8 cellular contexts compared by ENCODE assay signal in genomic region chr7:124784879-124785818, GRCh38. TPM values are rescaled to one million over a fixed set of nuclear protein-coding genes. Genes with fewer than 3 reads are reported as not detected.
DNase-seq lines count a peak whose midpoint lies in the region; ATAC-seq and TF ChIP-seq lines count a peak whose summit lies in the region.

No MANE protein-coding gene starts in this region.

- H3K4me3 ChIP-seq in heart right ventricle: no peak overlapping the region

- DNase-seq in AG20443 (ENCODE audit: low spot score): peak; percentile 77
- DNase-seq in NCI-H2171 treated with DMSO at 0.1 percent for 48 hours (lab: John Stamatoyannopoulos, UW): peak; percentile 82
- peak; percentile 60 for DNase-seq in WTC11 (ENCODE audit: low spot score)
- DNase-seq in heart right ventricle: no peak
- peak; percentile 57 for DNase-seq in sciatic nerve (ENCODE audit: low spot score)
- DNase-seq in activated T-helper 1 cell treated with anti-CD3 and anti-CD28 coated beads, Interleukin-12 subunit alpha, Interleukin-12 subunit beta, Interleukin-2, Interleukin-4 antibody, amounts not matched to agents 30 ng/mL and 10 ng/mL and 1 ng/mL, durations not matched to agents 14 hours and 24 hours and 36 hours (ENCODE audit: low spot score): no peak

- no peaks in the 10 kb centered on the region for H3K36me3 ChIP-seq in heart right ventricle

- peaks cover 3% of the 10 kb centered on the region; the same call in 1 of the 2 replicates for H3K36me3 Mint-ChIP-seq in WTC11
- H3K36me3 Mint-ChIP-seq in activated T-helper 1 cell treated with anti-CD3 and anti-CD28 coated beads, Interleukin-12 subunit alpha, Interleukin-12 subunit beta, Interleukin-2, Interleukin-4 antibody, amounts not matched to agents 30 ng/mL and 10 ng/mL and 1 ng/mL, durations not matched to agents 14 hours and 24 hours and 36 hours (ENCODE audit: low read depth): no peaks in the 10 kb centered on the region

- POLR2A ChIA-PET in WTC11 (lab: Charles Lee): interaction anchor here (0.8 kb wide), 1 partner anchor 19 kb away, joined by 3 read pairs; the partner anchor contains the start of gene GPR37

- peaks cover 31% of the 10 kb centered on the region for H3K4me1 Mint-ChIP-seq in WTC11
- no peaks in the 10 kb centered on the region for H3K4me1 Mint-ChIP-seq in activated T-helper 1 cell treated with anti-CD3 and anti-CD28 coated beads, Interleukin-12 subunit alpha, Interleukin-12 subunit beta, Interleukin-2, Interleukin-4 antibody, amounts not matched to agents 30 ng/mL and 10 ng/mL and 1 ng/mL, durations not matched to agents 14 hours and 24 hours and 36 hours (ENCODE audit: low read depth)

- peaks cover 9% of the 10 kb centered on the region for H3K9me3 Mint-ChIP-seq in WTC11
- no peaks in the 10 kb centered on the region for H3K9me3 Mint-ChIP-seq in activated T-helper 1 cell treated with anti-CD3 and anti-CD28 coated beads, Interleukin-12 subunit alpha, Interleukin-12 subunit beta, Interleukin-2, Interleukin-4 antibody, amounts not matched to agents 30 ng/mL and 10 ng/mL and 1 ng/mL, durations not matched to agents 14 hours and 24 hours and 36 hours

- H3K27me3 Mint-ChIP-seq in WTC11 (ENCODE audit: low read depth): no peaks in the 10 kb centered on the region
- H3K27me3 Mint-ChIP-seq in activated T-helper 1 cell treated with anti-CD3 and anti-CD28 coated beads, Interleukin-12 subunit alpha, Interleukin-12 subunit beta, Interleukin-2, Interleukin-4 antibody, amounts not matched to agents 30 ng/mL and 10 ng/mL and 1 ng/mL, durations not matched to agents 14 hours and 24 hours and 36 hours (ENCODE audit: insufficient read depth): peaks cover 7% of the 10 kb centered on the region

- H3K27me3 ChIP-seq in heart right ventricle: peaks cover 0 to 10% (median 0%) of the 10 kb centered on the region in 7 donors

- ATAC-seq in GM18520 (IDR thresholded peaks at IDR 0.05; ENCODE audit: unreplicated experiment) (peak; percentile 66), HG03108 (IDR thresholded peaks at IDR 0.05; ENCODE audit: unreplicated experiment) (peak; percentile 70), WTC11 (peak; percentile 91), heart right ventricle (peak in 5 of 8 donors; percentile 28 to 82 (median 44)), sciatic nerve (peak; percentile 67)

- no peak overlapping the region for H3K27ac Mint-ChIP-seq in WTC11
- no peak overlapping the region for H3K27ac Mint-ChIP-seq in activated T-helper 1 cell treated with anti-CD3 and anti-CD28 coated beads, Interleukin-12 subunit alpha, Interleukin-12 subunit beta, Interleukin-2, Interleukin-4 antibody, amounts not matched to agents 30 ng/mL and 10 ng/mL and 1 ng/mL, durations not matched to agents 14 hours and 24 hours and 36 hours

- TF ChIP-seq CTCF in WTC11 (IDR thresholded peaks at IDR 0.05): peak; percentile 70
- peak; percentile 14 to 71 (median 63) for TF ChIP-seq CTCF in heart right ventricle (IDR thresholded peaks at IDR 0.05)

- H3K27ac ChIP-seq in heart right ventricle: no peak overlapping the region

- H3K4me3 Mint-ChIP-seq in WTC11: no peak overlapping the region
- no peak overlapping the region for H3K4me3 Mint-ChIP-seq in activated T-helper 1 cell treated with anti-CD3 and anti-CD28 coated beads, Interleukin-12 subunit alpha, Interleukin-12 subunit beta, Interleukin-2, Interleukin-4 antibody, amounts not matched to agents 30 ng/mL and 10 ng/mL and 1 ng/mL, durations not matched to agents 14 hours and 24 hours and 36 hours

- H3K9me3 ChIP-seq in heart right ventricle: no peaks in the 10 kb centered on the region

- no peaks in the 10 kb centered on the region for H3K4me1 ChIP-seq in heart right ventricle

- whole genome bisulfite sequencing in heart right ventricle, 2 donors: 44% methylated on average over 9 of the region's 9 CpGs

- intact Hi-C loops in heart right ventricle (cut with DNase I): loop anchor here in 9 of 10 donors (2.0 to 10.0 kb wide), 7 partner anchors 613 to 633 kb away; no protein-coding TSS in a partner anchor
- intact Hi-C loops in sciatic nerve (cut with DNase I): no loop called here
- intact Hi-C loops in activated T-helper 1 cell treated with anti-CD3 and anti-CD28 coated beads, Interleukin-12 subunit alpha, Interleukin-12 subunit beta, Interleukin-2, Interleukin-4 antibody, amounts not matched to agents 30 ng/mL and 10 ng/mL and 1 ng/mL, durations not matched to agents 14 hours and 24 hours and 36 hours (cut with micrococcal nuclease): loop anchor here (2.0 kb wide), 1 partner anchor 632 kb away; no protein-coding TSS in a partner anchor

- CTCF ChIA-PET in WTC11 (lab: Charles Lee): interaction anchor here (0.6 to 1.9 kb wide), 16 partner anchors 18 to 685 kb away, joined by 3 to 19 read pairs (median 4); partner anchors contain the start of gene GPR37

TF ChIP-seq in WTC11, 78 proteins besides CTCF, POLR2A, EP300 and RAD21:
- TF ChIP-seq TEAD4 (CRISPR knock-in tag; IDR thresholded peaks at IDR 0.05) (no peak), USF2 (CRISPR knock-in tag; IDR thresholded peaks at IDR 0.05) (peak; percentile 45; the same call in 1 of the 2 replicates)
- TF ChIP-seq, protein P1, sequence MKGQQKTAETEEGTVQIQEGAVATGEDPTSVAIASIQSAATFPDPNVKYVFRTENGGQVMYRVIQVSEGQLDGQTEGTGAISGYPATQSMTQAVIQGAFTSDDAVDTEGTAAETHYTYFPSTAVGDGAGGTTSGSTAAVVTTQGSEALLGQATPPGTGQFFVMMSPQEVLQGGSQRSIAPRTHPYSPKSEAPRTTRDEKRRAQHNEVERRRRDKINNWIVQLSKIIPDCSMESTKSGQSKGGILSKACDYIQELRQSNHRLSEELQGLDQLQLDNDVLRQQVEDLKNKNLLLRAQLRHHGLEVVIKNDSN (CRISPR knock-in tag; IDR thresholded peaks at IDR 0.05): peak; percentile 21; the same call in 1 of the 2 replicates

RNA-seq across cellular contexts. Expression of gene GPR37, which starts 19.6 kb away (rescaled TPM):
- total RNA-seq in WTC11 (2021) (10.9 to 20.4 TPM (median 11.3 TPM) in 3 replicates), heart right ventricle (under 1 TPM in 2 of 10 donors, not detected in 8; 0.09 to 0.15 TPM), sciatic nerve (0.13 TPM)
- polyA plus RNA-seq in heart right ventricle: under 1 TPM in 1 of 2 donors, not detected in 1; 0.04 TPM
- total RNA-seq in activated T-helper 1 cell treated with anti-CD3 and anti-CD28 coated beads, Interleukin-12 subunit alpha, Interleukin-12 subunit beta, Interleukin-2, Interleukin-4 antibody, amounts not matched to agents 30 ng/mL and 10 ng/mL and 1 ng/mL, durations not matched to agents 14 hours and 24 hours and 36 hours: not detected in 2 replicates

Comparison
In these comparisons a context has a peak if more than half of its experiments do, and no peak if none do; other contexts are left out.
1. DNase-seq: peak in AG20443 (single experiment), NCI-H2171 treated with DMSO at 0.1 percent for 48 hours (single experiment), WTC11 (single experiment) and sciatic nerve (single experiment); none in heart right ventricle (0 of 2) and activated T-helper 1 cell treated with anti-CD3 and anti-CD28 coated beads, Interleukin-12 subunit alpha, Interleukin-12 subunit beta, Interleukin-2, Interleukin-4 antibody, amounts not matched to agents 30 ng/mL and 10 ng/mL and 1 ng/mL, durations not matched to agents 14 hours and 24 hours and 36 hours (single experiment).
2. RNA of gene GPR37, which starts 19.6 kb away (total RNA-seq): 10.9 to 20.4 TPM in WTC11; 0.13 TPM in sciatic nerve (single experiment), 0.09 to 0.15 TPM in heart right ventricle and not detected in activated T-helper 1 cell treated with anti-CD3 and anti-CD28 coated beads, Interleukin-12 subunit alpha, Interleukin-12 subunit beta, Interleukin-2, Interleukin-4 antibody, amounts not matched to agents 30 ng/mL and 10 ng/mL and 1 ng/mL, durations not matched to agents 14 hours and 24 hours and 36 hours; every median in the first group is over 10 times any median in the second.
3. Peak in every context shown above with its lines, with median percentiles within 50 percentile points of each other: ATAC-seq.